Comparison of ENCODE assay signal across 20 cellular contexts in the genomic region with DNA sequence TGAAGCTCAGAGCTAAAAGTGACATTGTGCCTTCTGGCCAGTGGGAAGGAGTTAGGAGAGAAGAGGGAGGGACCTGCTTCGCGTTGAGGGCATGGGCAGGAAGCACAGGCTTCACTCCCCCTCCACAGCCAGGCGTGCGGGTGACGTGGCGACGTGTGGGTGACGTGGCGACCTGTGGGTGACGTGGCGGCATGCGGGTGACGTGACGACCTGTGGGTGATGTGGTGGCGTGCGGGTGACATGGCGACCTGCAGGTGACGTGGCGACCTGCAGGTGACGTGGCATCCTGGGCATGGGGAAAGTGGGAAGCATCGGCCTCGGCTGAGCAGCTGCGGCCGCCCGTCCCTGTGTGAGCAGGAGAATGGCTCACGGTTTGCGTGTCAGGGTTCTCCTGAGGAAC. TPM values are rescaled to one million over a fixed set of nuclear protein-coding genes. Genes with fewer than 3 reads are reported as not detected.
DNase-seq lines count a peak whose midpoint lies in the region; ATAC-seq, FAIRE-seq and TF ChIP-seq lines count a peak whose summit lies in the region.
"Had no signal": no experiment of that assay in that cellular context is flagged by ENCODE, and none has a peak within 500 bp of the region (broad histone marks: within the 10 kb centered on the region; RNA-seq: fewer than 3 reads in every experiment).

No MANE protein-coding gene starts in this region.

- in situ Hi-C loops in IMR-90 (cut with MboI; ENCODE audit: low sequenced_read_pairs), result no loop called here

- H3K4me3 Mint-ChIP-seq in stimulated activated memory B cell treated with anti-CD40 and anti-IgM and Interleukin-4, amounts not matched to agents 10 μg/mL and 1 μg/mL and 100 μg/mL, for 72 hours, result no peak overlapping the region
- H3K4me3 Mint-ChIP-seq: CD4-positive, alpha-beta T cell had no signal

- no peak for TF ChIP-seq POLR2A in IMR-90 (IDR thresholded peaks at IDR 0.05; ENCODE audit: low read depth, low read length)
- no peak for TF ChIP-seq POLR2A in H1 (IDR thresholded peaks at IDR 0.05; ENCODE audit: control extremely low read depth in 1 of 2, low read depth in 2 of 2, low read length in 2 of 2)

- no peak for FAIRE-seq in H1 (lab: Jason Lieb, UNC)
- FAIRE-seq: A204.1, D721Med, GM12892, GM18507, H54 had no signal

- no peak overlapping the region for H2AK5ac ChIP-seq in IMR-90 (ENCODE audit: low read depth, low read length)
- H2AK5ac ChIP-seq in H1 (ENCODE audit: low read depth, low read length), result no peak overlapping the region

- no peak overlapping the region for H2BK20ac ChIP-seq in IMR-90 (ENCODE audit: low read depth, low read length)
- H2BK20ac ChIP-seq in H1 (ENCODE audit: low read length), result no peak overlapping the region

- CTCF ChIA-PET in IMR-90 (lab: Yijun Ruan, JAX), result no interaction called here
- CTCF ChIA-PET in H1 (lab: Charles Lee; ENCODE audit: partially characterized antibody), result interaction anchor here (1.0 to 1.6 kb wide), 6 partner anchors 10 to 80 kb away, joined by 3 to 6 read pairs (median 4); no protein-coding TSS in a partner anchor

- no peaks in the 10 kb centered on the region for H3K27me3 ChIP-seq in IMR-90 (ENCODE audit: control insufficient read depth, insufficient read depth, low read length)
- peaks cover 0 to 37% (median 12%) of the 10 kb centered on the region in 4 experiments; a peak in 5 of 7 replicates for H3K27me3 ChIP-seq in H1 (replicated peaks in 1 of 4; ENCODE audit: control insufficient read depth in 3 of 4, extremely low read depth in 1 of 4, insufficient read depth in 3 of 4, low read length in 3 of 4)

- peaks cover 2% of the 10 kb centered on the region for H3K9me3 Mint-ChIP-seq in stimulated activated memory B cell treated with anti-CD40 and anti-IgM and Interleukin-4, amounts not matched to agents 10 μg/mL and 1 μg/mL and 100 μg/mL, for 72 hours
- H3K9me3 Mint-ChIP-seq: CD4-positive, alpha-beta T cell had no signal

- no peak for TF ChIP-seq EP300 in H1 (IDR thresholded peaks at IDR 0.05; ENCODE audit: borderline replicate concordance in 1 of 2, low read depth in 2 of 2, low read length in 2 of 2)

- H4K20me1 ChIP-seq in IMR-90 (ENCODE audit: insufficient read depth, low read length) (no peaks in the 10 kb centered on the region), H1 (replicated peaks in 1 of 2; ENCODE audit: control insufficient read depth in 1 of 2, insufficient read depth in 2 of 2, low read length in 2 of 2) (peaks cover 0 to 1% of the 10 kb centered on the region in 2 experiments)

- H3K4me2 ChIP-seq in IMR-90 (ENCODE audit: low read depth, low read length) (no peak overlapping the region), H1 (ENCODE audit: insufficient read depth in 1 of 2, low read depth in 2 of 2, low read length in 2 of 2) (no peak overlapping the region)

- DNase-seq in Daoy (ENCODE audit: low read depth) (peak; percentile 13), IMR-90 (peak; percentile 2), H1 (ENCODE audit: low read depth in 1 of 2, low spot score in 2 of 2) (no peak), HUDEP-2 (lab: John Stamatoyannopoulos, UW; ENCODE audit: unreplicated experiment in 76 of 76) (no peak)
- DNase-seq: ACHN; BE2C; Caco-2; CD4-positive, alpha-beta T cell; GDM1; GM23248; HCEC 1CT; KBM-7 had no signal

- ATAC-seq in IMR-90 (ENCODE audit: low read depth), result no peak
- no peak for ATAC-seq in stimulated activated memory B cell treated with anti-CD40 and anti-IgM and Interleukin-4, amounts not matched to agents 10 μg/mL and 1 μg/mL and 100 μg/mL, for 72 hours
- ATAC-seq in HG03378 (IDR thresholded peaks at IDR 0.05; ENCODE audit: unreplicated experiment), result no peak

- H3K18ac ChIP-seq in IMR-90 (ENCODE audit: low read depth, low read length) (no peak overlapping the region), H1 (ENCODE audit: extremely low read depth, low read length) (no peak overlapping the region)

- no peak overlapping the region for H3K23ac ChIP-seq in IMR-90 (ENCODE audit: low read depth, low read length)
- no peak overlapping the region for H3K23ac ChIP-seq in H1 (ENCODE audit: insufficient read length)

- no peak overlapping the region for H3K9ac ChIP-seq in IMR-90 (ENCODE audit: low read depth, low read length)
- no peak overlapping the region for H3K9ac ChIP-seq in H1 (replicated peaks in 1 of 4; ENCODE audit: extremely low read depth in 1 of 4, low read depth in 3 of 4, low read length in 3 of 4)
- H3K9ac ChIP-seq: GM23248 had no signal

- BruUV-seq in IMR-90 (replicated peaks; lab: Mats Ljungman, UMichigan), result no TSS peak

- H3K9me3 ChIP-seq in IMR-90 (ENCODE audit: control insufficient read depth, insufficient read depth, low read length) (peaks cover 42% of the 10 kb centered on the region), H1 (ENCODE audit: insufficient read depth in 2 of 2, low read depth in 1 of 2, low read length in 1 of 2) (peaks cover 0 to 2% of the 10 kb centered on the region in 2 experiments; a peak in 2 of 4 replicates)
- H3K9me3 ChIP-seq: BE2C, Caco-2 had no signal

- no peaks in the 10 kb centered on the region for H3K9me1 ChIP-seq in IMR-90 (ENCODE audit: insufficient read depth, low read length)

- no peak overlapping the region for H2BK15ac ChIP-seq in IMR-90 (ENCODE audit: low read depth, low read length)
- H2BK15ac ChIP-seq in H1 (ENCODE audit: low read length), result no peak overlapping the region

- no peaks in the 10 kb centered on the region for H3K4me1 Mint-ChIP-seq in stimulated activated memory B cell treated with anti-CD40 and anti-IgM and Interleukin-4, amounts not matched to agents 10 μg/mL and 1 μg/mL and 100 μg/mL, for 72 hours

- H4K5ac ChIP-seq in IMR-90 (ENCODE audit: low read depth, low read length) (no peak overlapping the region), H1 (ENCODE audit: insufficient read length, low read depth, low read length) (no peak overlapping the region)

- H3K4ac ChIP-seq in IMR-90 (ENCODE audit: low read depth, low read length) (no peak overlapping the region), H1 (replicated peaks; ENCODE audit: insufficient read length, low read depth, low read length) (no peak overlapping the region)

- 77% methylated on average over 19 of the region's 27 CpGs; no CpG with 5 or more reads in 1 of the 2 experiments for WGBS in IMR-90 (ENCODE audit: extremely low coverage in 2 of 2, insufficient read length in 1 of 2), 2 experiments
- 93% methylated on average over 25 of the region's 27 CpGs; no CpG with 5 or more reads in 1 of the 2 experiments for WGBS in H1 (ENCODE audit: extremely low coverage in 1 of 2, insufficient coverage in 1 of 2, insufficient read length in 1 of 2, insufficient replicate concordance in 2 of 2, low coverage in 1 of 2, low lambda C conversion rate in 2 of 2, missing lambda C conversion rate in 1 of 2), 2 experiments

- H2AFZ ChIP-seq in IMR-90 (replicated peaks; ENCODE audit: low read length, poor library complexity) (no peak overlapping the region), H1 (ENCODE audit: low read length) (no peak overlapping the region)
- H2AFZ ChIP-seq: GM23248 had no signal

- H3K4me1 ChIP-seq in IMR-90 (ENCODE audit: control insufficient read depth, insufficient read depth, low read length), result no peaks in the 10 kb centered on the region
- peaks cover 0 to 2% (median 2%) of the 10 kb centered on the region in 4 experiments; a peak in 3 of 7 replicates for H3K4me1 ChIP-seq in H1 (replicated peaks in 1 of 4; ENCODE audit: control insufficient read depth in 3 of 4, insufficient read depth in 4 of 4, low read length in 3 of 4)
- H3K4me1 ChIP-seq: BE2C, Caco-2 had no signal

- H2BK5ac ChIP-seq in IMR-90 (ENCODE audit: low read depth, low read length, poor library complexity, severe bottlenecking) (no peak overlapping the region), H1 (ENCODE audit: low read depth, low read length) (no peak overlapping the region)

- peaks cover 42% of the 10 kb centered on the region for H3K27me3 Mint-ChIP-seq in stimulated activated memory B cell treated with anti-CD40 and anti-IgM and Interleukin-4, amounts not matched to agents 10 μg/mL and 1 μg/mL and 100 μg/mL, for 72 hours

- H3K36me3 ChIP-seq in IMR-90 (ENCODE audit: control insufficient read depth, insufficient read depth, low read length), result no peaks in the 10 kb centered on the region
- H3K36me3 ChIP-seq in H1 (ENCODE audit: control insufficient read depth in 2 of 4, insufficient read depth in 4 of 4, low read length in 3 of 4), result no peaks in the 10 kb centered on the region
- H3K36me3 ChIP-seq: BE2C had no signal

- H3K4me3 ChIP-seq in IMR-90 (ENCODE audit: insufficient read depth, low read depth, low read length) (no peak overlapping the region), H1 (ENCODE audit: extremely low read depth in 1 of 4, insufficient read depth in 2 of 4, low read depth in 3 of 4, low read length in 4 of 4) (no peak overlapping the region)
- H3K4me3 ChIP-seq: GM23248 had no signal

- no peak overlapping the region for H2BK12ac ChIP-seq in H1 (ENCODE audit: low read depth, low read length)

- H3K27ac ChIP-seq in IMR-90 (ENCODE audit: insufficient read depth, low read length) (no peak overlapping the region), H1 (ENCODE audit: low read depth, low read length) (no peak overlapping the region)
- H3K27ac ChIP-seq: C4-2B, GM23248 had no signal

- POLR2A ChIA-PET in IMR-90 (lab: Charles Lee; ENCODE audit: unreplicated experiment) (no interaction called here), H1 (lab: Charles Lee; ENCODE audit: partially characterized antibody) (no interaction called here)

- TF ChIP-seq CTCF in IMR-90 (conservative IDR thresholded peaks at IDR 0.05; ENCODE audit: low read depth, low read length), result no peak
- no peak for TF ChIP-seq CTCF in H1 (IDR thresholded peaks at IDR 0.05; ENCODE audit: control extremely low read depth in 1 of 3, insufficient read depth in 1 of 3, low read depth in 1 of 3, low read length in 3 of 3)

- H4K8ac ChIP-seq in IMR-90 (ENCODE audit: low read depth in 2 of 2, low read length in 2 of 2) (no peak overlapping the region), H1 (ENCODE audit: extremely low read depth, insufficient read depth, low read length) (peak overlapping the region; percentile 63; the same call in 1 of the 2 replicates)

- H3K79me1 ChIP-seq in IMR-90 (ENCODE audit: low read depth in 1 of 2, low read length in 2 of 2) (no peaks in the 10 kb centered on the region), H1 (ENCODE audit: low read depth, low read length) (no peaks in the 10 kb centered on the region)

- H3K27ac Mint-ChIP-seq in stimulated activated memory B cell treated with anti-CD40 and anti-IgM and Interleukin-4, amounts not matched to agents 10 μg/mL and 1 μg/mL and 100 μg/mL, for 72 hours, result no peak overlapping the region
- H3K27ac Mint-ChIP-seq: CD4-positive, alpha-beta T cell had no signal

- H4K91ac ChIP-seq in IMR-90 (ENCODE audit: insufficient read depth, low read depth, low read length) (no peak overlapping the region), H1 (replicated peaks; ENCODE audit: insufficient read length, low read length) (no peak overlapping the region)

- peaks cover 3% of the 10 kb centered on the region; the same call in 1 of the 2 replicates for H3K23me2 ChIP-seq in H1 (ENCODE audit: low read depth, low read length)

- no peak overlapping the region for H2BK120ac ChIP-seq in IMR-90 (ENCODE audit: low read depth, low read length)
- H2BK120ac ChIP-seq in H1 (replicated peaks; ENCODE audit: low read depth, low read length), result no peak overlapping the region

- intact Hi-C loops in IMR-90 (cut with micrococcal nuclease), result no loop called here

- dilution Hi-C loops in IMR-90 (cut with HindIII; ENCODE audit: low sequenced_read_pairs, unreplicated experiment), result no loop called here

- H3K14ac ChIP-seq in IMR-90 (replicated peaks; ENCODE audit: low read depth, low read length), result no peak overlapping the region
- no peak overlapping the region for H3K14ac ChIP-seq in H1 (ENCODE audit: insufficient read length)

- H3K56ac ChIP-seq in IMR-90 (ENCODE audit: extremely low read depth, insufficient read depth, low read length) (no peak overlapping the region), H1 (replicated peaks; ENCODE audit: insufficient read length, low read depth, low read length) (no peak overlapping the region)

- no peaks in the 10 kb centered on the region for H3K36me3 Mint-ChIP-seq in stimulated activated memory B cell treated with anti-CD40 and anti-IgM and Interleukin-4, amounts not matched to agents 10 μg/mL and 1 μg/mL and 100 μg/mL, for 72 hours

- H3K79me2 ChIP-seq in H1 (ENCODE audit: control insufficient read depth in 1 of 2, insufficient read depth in 2 of 2, low read length in 2 of 2), result no peaks in the 10 kb centered on the region

- TF ChIP-seq RAD21 in IMR-90 (IDR thresholded peaks at IDR 0.05; ENCODE audit: low read length), result no peak
- no peak for TF ChIP-seq RAD21 in H1 (IDR thresholded peaks at IDR 0.05 in 1 of 2, conservative IDR thresholded peaks at IDR 0.05 in 1 of 2; ENCODE audit: low read depth in 2 of 2, low read length in 2 of 2)

- H2AK9ac ChIP-seq in IMR-90 (replicated peaks; ENCODE audit: low read depth, low read length, poor library complexity), result no peak overlapping the region

RNA-seq across cellular contexts. Expression of a gene that starts 8.2 kb away (rescaled TPM):
- total RNA-seq in Daoy (2014; rRNA removed; shearing (Covaris generic)), result 0.29 TPM in 1 of 2 replicates, not detected in the other
- total RNA-seq in IMR-90 (2012; rRNA removed), result under 0.01 TPM in 1 of 2 replicates, not detected in the other
- polyA plus RNA-seq in IMR-90 (2012; rRNA removed) (0.12 and 0.14 TPM in 2 replicates), H1 (2011; rRNA removed) (3.6 and 5.3 TPM in 2 replicates)
- polyA plus RNA-seq in IMR-90 (2012; cell fraction: cytosol; rRNA removed), result 0.19 TPM in 1 of 2 replicates, not detected in the other
- 0.33 and 0.50 TPM in 2 replicates for polyA plus RNA-seq in IMR-90 (2012; cell fraction: nucleus; rRNA removed; ENCODE audit: low replicate concordance)
- 2.0 and 3.3 TPM in 2 replicates for total RNA-seq in H1 (2021; fragmentation: NEBNext Ultra II Directional; extraction: Animal tissue kit (Norgen Biotek cat#: 25700))
- 6.1 TPM for polyA plus RNA-seq in H1 (2011; cell fraction: cytosol; rRNA removed)
- polyA plus RNA-seq in H1 (2011; cell fraction: nucleus; rRNA removed), result 9.4 TPM
- polyA plus RNA-seq in H1 (2012, experiment 1 of 2), result 2.3 to 3.6 TPM (median 3.1 TPM) in 4 replicates
- 2.3 TPM for polyA plus RNA-seq in H1 (2012, experiment 2 of 2)
- polyA plus RNA-seq in H1 (2013, experiment 1 of 2), result 0.73 TPM
- 0.92 TPM for polyA plus RNA-seq in H1 (2013, experiment 2 of 2)
- polyA minus RNA-seq in H1 (2011; rRNA and poly(A)+ RNA removed), result 2.3 and 4.0 TPM in 2 replicates
- 4.0 TPM for polyA minus RNA-seq in H1 (2011; cell fraction: cytosol; rRNA and poly(A)+ RNA removed)
- 4.2 TPM for polyA minus RNA-seq in H1 (2011; cell fraction: nucleus; rRNA and poly(A)+ RNA removed)
- total RNA-seq: CD4-positive, alpha-beta T cell had no signal

Comparison
In these comparisons a context has a peak if more than half of its experiments do, and no peak if none do; other contexts are left out.
1. DNase-seq: peak in Daoy (single experiment) and IMR-90 (single experiment); none in H1 (0 of 2) and HUDEP-2 (0 of 76).